8 cellular contexts compared by ENCODE assay signal in the genomic region with DNA sequence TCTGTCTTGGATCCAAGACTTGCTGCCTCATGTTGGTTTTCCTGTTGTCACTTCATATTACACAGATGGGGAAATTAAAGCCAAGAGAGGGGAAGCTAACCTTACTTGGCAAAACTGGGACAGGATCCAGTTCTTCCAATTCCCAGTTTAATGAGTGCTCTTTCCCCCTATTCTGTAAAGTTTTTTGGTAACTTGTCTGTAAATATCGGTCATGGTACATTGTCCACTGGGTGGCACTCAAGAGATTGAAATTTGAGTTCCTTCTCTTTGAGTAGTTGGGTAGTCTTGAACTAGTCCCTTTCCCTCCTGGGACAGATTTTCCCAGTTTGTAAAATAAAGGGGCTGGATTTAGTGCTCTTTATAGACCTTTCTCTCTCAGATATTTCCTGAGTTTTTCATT. TPM values are rescaled to one million over a fixed set of nuclear protein-coding genes. Genes with fewer than 3 reads are reported as not detected.
A peak's percentile ranks its signal among the peaks of the same experiment; 100 is the strongest.
DNase-seq lines count a peak whose midpoint lies in the region; ATAC-seq, FAIRE-seq and TF ChIP-seq lines count a peak whose summit lies in the region.

No MANE protein-coding gene starts in this region.

- TF ChIP-seq CTCF in C4-2B (conservative IDR thresholded peaks at IDR 0.05), result peak; percentile 54
- peak; percentile 51 for TF ChIP-seq CTCF in fibroblast of villous mesenchyme (IDR thresholded peaks at IDR 0.05; ENCODE audit: insufficient read depth, low read depth, low read length)

- H3K4me3 ChIP-seq in fibroblast of villous mesenchyme (ENCODE audit: low read depth, low read length) (no peak overlapping the region), small intestine (ENCODE audit: low read depth in 1 of 2, low read length in 2 of 2) (no peak overlapping the region)

- H3K27me3 ChIP-seq in small intestine (ENCODE audit: control insufficient read depth in 2 of 2, insufficient read depth in 2 of 2, low read length in 2 of 2), result no peaks in the 10 kb centered on the region

- H3K36me3 ChIP-seq in small intestine (ENCODE audit: control insufficient read depth in 2 of 2, insufficient read depth in 2 of 2, low read length in 2 of 2), result no peaks in the 10 kb centered on the region

- no peaks in the 10 kb centered on the region for H3K4me1 ChIP-seq in small intestine (ENCODE audit: control insufficient read depth in 2 of 2, insufficient read depth in 1 of 2, low read depth in 1 of 2, low read length in 1 of 2)

- FAIRE-seq in small intestine (lab: Jason Lieb, UNC), result no peak

- no peaks in the 10 kb centered on the region for H3K9me3 ChIP-seq in small intestine (ENCODE audit: control insufficient read depth, low read depth)

- ATAC-seq in GM21360 (IDR thresholded peaks at IDR 0.05; ENCODE audit: unreplicated experiment) (no peak), HG03139 (IDR thresholded peaks at IDR 0.05; ENCODE audit: unreplicated experiment) (no peak)

- 7 to 21% (median 10%) methylated on average over 1 of the region's 1 CpG for WGBS in small intestine, 3 donors

- no peak overlapping the region for H3K27ac ChIP-seq in C4-2B
- H3K27ac ChIP-seq in small intestine (ENCODE audit: low read depth in 1 of 2, low read length in 1 of 2), result no peak overlapping the region

- DNase-seq in H4 (ENCODE audit: low spot score) (peak; percentile 33), RPMI7951 (ENCODE audit: low read depth) (peak; percentile 57), fibroblast of villous mesenchyme (ENCODE audit: low read depth) (peak; percentile 62), small intestine (peak; percentile 15), NCI-H2029 treated with DMSO at 0.1 percent for 48 hours (lab: John Stamatoyannopoulos, UW) (no peak)

RNA-seq across cellular contexts. Expression of gene EOLA2, which starts 12.4 kb away (rescaled TPM):
- 6.4 and 20.2 TPM in 2 replicates for total RNA-seq in H4 (2014; rRNA removed; shearing (Covaris generic))
- total RNA-seq in RPMI7951 (2014; rRNA removed; shearing (Covaris generic)), result 19.2 and 25.0 TPM in 2 replicates
- total RNA-seq in fibroblast of villous mesenchyme, result 16.4 and 23.2 TPM in 2 replicates
- 10 to 100 TPM; 22.6 to 31.6 (median 23.2) TPM for polyA plus RNA-seq in small intestine

RNA-seq across cellular contexts. Expression of gene HSFX4, which starts 21.3 kb away (rescaled TPM):
- not detected in 2 replicates for total RNA-seq in H4 (2014; rRNA removed; shearing (Covaris generic))
- total RNA-seq in RPMI7951 (2014; rRNA removed; shearing (Covaris generic)), result not detected in 2 replicates
- total RNA-seq in fibroblast of villous mesenchyme, result not detected in 2 replicates
- polyA plus RNA-seq in small intestine, result not detected
